ENCODE assay signal across 24 cellular contexts in the genomic region with DNA sequence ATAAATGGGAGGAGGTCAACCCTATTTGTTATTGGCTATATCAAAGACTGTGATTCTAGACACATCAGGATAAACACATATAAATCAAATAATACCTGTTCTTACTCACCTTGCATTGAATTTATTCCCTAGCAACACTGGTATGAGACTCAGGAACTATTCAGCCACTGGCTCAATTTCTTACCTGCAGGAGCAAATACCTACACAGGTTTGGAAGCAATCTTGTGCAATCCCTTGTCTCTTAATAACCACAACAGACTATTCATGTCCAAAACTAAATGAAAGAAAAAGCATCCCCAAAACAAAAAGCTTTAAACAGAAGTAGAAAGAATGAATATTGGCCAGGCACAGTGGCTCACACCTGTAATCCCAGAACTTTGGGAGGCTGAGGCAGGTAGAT.
"Had no signal": no experiment of that assay in that cellular context is flagged by ENCODE, and none has a peak within 500 bp of the region (broad histone marks: within the 10 kb centered on the region; RNA-seq: fewer than 3 reads in every experiment).

No MANE protein-coding gene starts in this region.

- H3K36me3 ChIP-seq: esophagus squamous epithelium, neural progenitor cell, suprapubic skin had no signal

- DNase-seq: cerebellar nuclear complex; dorsolateral prefrontal cortex; effector CD4-positive, alpha-beta T cell; esophagus squamous epithelium; hypothalamus; immature natural killer cell; mesendoderm; midbrain; naive thymus-derived CD4-positive, alpha-beta T cell; stimulated activated CD4-positive, alpha-beta T cell treated with anti-CD3 and anti-CD28 coated beads, Interleukin-12 subunit alpha, Interleukin-12 subunit beta, amount 100 ng/mL, for 4 hours; stimulated activated CD4-positive, alpha-beta T cell treated with anti-CD3 and anti-CD28 coated beads, Interleukin-1b, Interleukin-23, amount 100 ng/mL, for 48 hours; stimulated activated CD4-positive, alpha-beta T cell treated with anti-CD3 and anti-CD28 coated beads, Interleukin-4, amount 100 ng/mL, for 1 hour; stimulated activated CD8-positive, alpha-beta memory T cell treated with anti-CD3 and anti-CD28 coated beads, Interleukin-4, amount 100 ng/mL, for 48 hours; stimulated activated naive CD4-positive, alpha-beta T cell; stimulated activated naive CD8-positive, alpha-beta T cell treated with anti-CD3 and anti-CD28 coated beads, Interleukin-15, amount 100 ng/mL, for 72 hours had no signal

- H3K79me2 ChIP-seq: parathyroid adenoma had no signal

- FAIRE-seq: colon, frontal cortex, keratinocyte had no signal

- ATAC-seq: left lobe of liver; naive thymus-derived CD4-positive, alpha-beta T cell; sciatic nerve; stimulated activated naive CD8-positive, alpha-beta T cell treated with anti-CD3 and anti-CD28 coated beads, Interleukin-15, amount 100 ng/mL, for 72 hours had no signal

- H3K9me3 ChIP-seq: esophagus squamous epithelium, suprapubic skin had no signal

- H3K4me1 ChIP-seq: parathyroid adenoma had no signal

- H3K27me3 ChIP-seq: dorsolateral prefrontal cortex, esophagus squamous epithelium, neural progenitor cell, suprapubic skin had no signal

- H3K27ac ChIP-seq: dorsolateral prefrontal cortex, esophagus squamous epithelium, neural progenitor cell, parathyroid adenoma, suprapubic skin had no signal

- H3K4me3 ChIP-seq: dorsolateral prefrontal cortex, esophagus squamous epithelium, neural progenitor cell, smooth muscle cell, suprapubic skin had no signal

- H3K4me2 ChIP-seq: neural progenitor cell, smooth muscle cell had no signal
